In the genomic region with DNA sequence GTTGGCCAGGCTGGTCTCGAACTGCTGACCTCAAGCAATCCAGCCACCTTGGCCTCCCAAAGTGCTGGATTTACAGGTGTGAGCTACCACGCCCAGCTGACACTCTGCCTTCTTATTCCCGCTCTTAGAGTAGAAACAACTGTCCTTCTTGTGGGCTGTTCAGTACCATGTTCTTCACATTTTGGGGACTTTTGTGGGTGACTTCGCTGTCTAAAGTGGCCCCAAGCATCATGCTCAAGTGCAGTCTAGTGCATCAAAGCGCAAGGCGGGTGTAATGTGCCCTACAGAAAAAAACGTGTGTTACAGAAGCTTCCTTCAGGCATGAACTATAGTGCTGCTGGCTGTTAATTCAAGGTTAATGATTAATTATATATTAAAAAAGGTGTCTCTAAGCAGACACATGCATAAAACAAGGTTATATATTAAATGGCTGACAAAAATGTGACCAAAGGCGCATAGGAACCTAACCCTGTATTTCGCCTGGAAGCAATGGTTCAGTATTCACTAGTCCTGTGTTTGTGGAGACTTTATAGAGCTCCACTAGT, we compare ENCODE assay signal across 30 cellular contexts.
"Had no signal": no experiment of that assay in that cellular context is flagged by ENCODE, and none has a peak within 500 bp of the region (broad histone marks: within the 10 kb centered on the region; RNA-seq: fewer than 3 reads in every experiment).

No MANE protein-coding gene starts in this region.

- H3K27me3 Mint-ChIP-seq: activated B cell treated with CpG ODN at 0.5 μM for 24 hours; activated CD4-positive, alpha-beta memory T cell treated with anti-CD3 and anti-CD28 coated beads for 36 hours; activated naive CD4-positive, alpha-beta T cell treated with anti-CD3 and anti-CD28 coated beads, Interleukin-2, amount 10 ng/mL, durations not matched to agents 7 days and 5 days; activated naive CD8-positive, alpha-beta T cell; activated naive CD8-positive, alpha-beta T cell treated with anti-CD3 and anti-CD28 coated beads, Interleukin-2, amount 50 U/mL, for 24 hours had no signal

- H3K27me3 ChIP-seq: brain microvascular endothelial cell had no signal

- DNase-seq: activated B cell treated with CpG ODN at 0.5 μM for 24 hours; activated CD4-positive, alpha-beta memory T cell treated with anti-CD3 and anti-CD28 coated beads for 36 hours; activated CD4-positive, alpha-beta T cell treated with anti-CD3 and anti-CD28 coated beads for 4 hours; activated CD4-positive, alpha-beta T cell treated with anti-CD3 and anti-CD28 coated beads, Interleukin-2, amount 50 U/mL, for 1 hour; activated CD4-positive, CD25-positive, alpha-beta regulatory T cell treated with anti-CD3 and anti-CD28 coated beads, Interleukin-2, amount 50 U/mL, for 72 hours; activated CD8-positive, alpha-beta memory T cell treated with anti-CD3 and anti-CD28 coated beads, Interleukin-2, amount 50 U/mL, for 4 hours; activated effector memory CD4-positive, alpha-beta T cell treated with Interleukin-2 at 50 U/mL for 16 hours; activated naive CD4-positive, alpha-beta T cell treated with anti-CD3 and anti-CD28 coated beads, Interleukin-2, amount 10 ng/mL, durations not matched to agents 7 days and 5 days; activated naive CD8-positive, alpha-beta T cell treated with anti-CD3 and anti-CD28 coated beads, Interleukin-2, amount 50 U/mL, for 24 hours; activated T-cell treated with anti-CD3 and anti-CD28 coated beads for 4 hours; activated T-cell treated with anti-CD3 and anti-CD28 coated beads, Interleukin-2, amount 50 U/mL, for 4 hours; brain microvascular endothelial cell; NCI-H1092 treated with DMSO at 0.1 percent for 48 hours; NCI-H1417; NCI-H146; NCI-H187; NCI-H2029 treated with DMSO at 0.1 percent for 48 hours; NCI-H2107; NCI-H2171; NCI-H510A; NCI-H748 treated with DMSO at 0.1 percent for 48 hours; NK-92 treated with Interleukin-12 subunit alpha and Interleukin-12 subunit beta, amount 100 ng/mL, for 24 hours; PC-3; Right ventricle myocardium superior; SW 1271; T-helper 1 cell; T-helper 2 cell; T-helper 9 cell had no signal

- H3K27ac Mint-ChIP-seq: activated B cell treated with CpG ODN at 0.5 μM for 24 hours; activated CD4-positive, alpha-beta memory T cell treated with anti-CD3 and anti-CD28 coated beads for 36 hours; activated naive CD4-positive, alpha-beta T cell treated with anti-CD3 and anti-CD28 coated beads, Interleukin-2, amount 10 ng/mL, durations not matched to agents 7 days and 5 days; activated naive CD8-positive, alpha-beta T cell; activated naive CD8-positive, alpha-beta T cell treated with anti-CD3 and anti-CD28 coated beads, Interleukin-2, amount 50 U/mL, for 24 hours had no signal

- ATAC-seq: activated naive CD8-positive, alpha-beta T cell treated with anti-CD3 and anti-CD28 coated beads, Interleukin-2, amount 50 U/mL, for 24 hours; activated T-cell treated with anti-CD3 and anti-CD28 coated beads, Interleukin-2, amount 50 U/mL, for 4 hours; PC-3 had no signal

- H3K27ac ChIP-seq: brain microvascular endothelial cell, VCaP had no signal

- H3K9me3 Mint-ChIP-seq: activated naive CD8-positive, alpha-beta T cell treated with anti-CD3 and anti-CD28 coated beads, Interleukin-2, amount 50 U/mL, for 24 hours had no signal

- H3K36me3 ChIP-seq: brain microvascular endothelial cell had no signal

- H3K4me3 Mint-ChIP-seq: activated B cell treated with CpG ODN at 0.5 μM for 24 hours; activated CD4-positive, alpha-beta memory T cell treated with anti-CD3 and anti-CD28 coated beads for 36 hours; activated naive CD4-positive, alpha-beta T cell treated with anti-CD3 and anti-CD28 coated beads, Interleukin-2, amount 10 ng/mL, durations not matched to agents 7 days and 5 days; activated naive CD8-positive, alpha-beta T cell; activated naive CD8-positive, alpha-beta T cell treated with anti-CD3 and anti-CD28 coated beads, Interleukin-2, amount 50 U/mL, for 24 hours; activated T-cell treated with anti-CD3 and anti-CD28 coated beads, Interleukin-2, amount 50 U/mL, for 4 hours had no signal

- H3K4me1 Mint-ChIP-seq: activated naive CD4-positive, alpha-beta T cell treated with anti-CD3 and anti-CD28 coated beads, Interleukin-2, amount 10 ng/mL, durations not matched to agents 7 days and 5 days had no signal
